Comparison of ENCODE assay signal across 1 cellular context in the genomic region with DNA sequence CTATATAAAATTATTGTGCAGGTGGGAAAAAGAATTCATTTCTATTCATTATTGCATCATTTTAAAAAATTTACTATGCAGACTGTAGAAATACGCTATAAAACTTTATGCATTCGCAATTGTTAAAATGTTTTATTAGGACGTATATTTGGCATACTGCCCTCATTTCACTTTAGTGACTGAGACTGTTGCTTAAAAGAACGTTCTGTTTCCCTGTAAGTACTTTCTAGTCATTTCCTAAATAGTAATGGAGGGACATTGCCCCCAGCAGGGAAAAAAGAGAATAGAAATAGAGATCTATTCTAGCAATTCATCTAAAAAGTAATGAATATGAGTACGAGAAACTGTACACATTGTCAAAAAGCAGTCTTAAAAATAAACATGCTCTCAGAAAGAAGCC.
TF ChIP-seq lines count a peak whose summit lies in the region.

No MANE protein-coding gene starts in this region.

TF ChIP-seq in HCT116, 20 proteins besides CTCF, POLR2A, EP300 and RAD21 (continued from another document):
- no peak for TF ChIP-seq TCF7L2 (IDR thresholded peaks at IDR 0.05; ENCODE audit: borderline replicate concordance, extremely low read depth, insufficient read depth, insufficient read length)
- no peak for TF ChIP-seq ZFX (IDR thresholded peaks at IDR 0.05)
- no peak for TF ChIP-seq EZH2 (IDR thresholded peaks at IDR 0.05)
- no peak for TF ChIP-seq YY1 (IDR thresholded peaks at IDR 0.05; ENCODE audit: extremely low read depth, insufficient replicate concordance, low read depth, low read length)
- TF ChIP-seq CBX3 (IDR thresholded peaks at IDR 0.05; ENCODE audit: low read depth): no peak
- TF ChIP-seq POLR2AphosphoS5 (IDR thresholded peaks at IDR 0.05; ENCODE audit: low read depth, low read length): no peak
- no peak for TF ChIP-seq EGR1 (IDR thresholded peaks at IDR 0.05; ENCODE audit: low read depth)
- no peak for TF ChIP-seq JUND (IDR thresholded peaks at IDR 0.05)
- TF ChIP-seq, protein P1, sequence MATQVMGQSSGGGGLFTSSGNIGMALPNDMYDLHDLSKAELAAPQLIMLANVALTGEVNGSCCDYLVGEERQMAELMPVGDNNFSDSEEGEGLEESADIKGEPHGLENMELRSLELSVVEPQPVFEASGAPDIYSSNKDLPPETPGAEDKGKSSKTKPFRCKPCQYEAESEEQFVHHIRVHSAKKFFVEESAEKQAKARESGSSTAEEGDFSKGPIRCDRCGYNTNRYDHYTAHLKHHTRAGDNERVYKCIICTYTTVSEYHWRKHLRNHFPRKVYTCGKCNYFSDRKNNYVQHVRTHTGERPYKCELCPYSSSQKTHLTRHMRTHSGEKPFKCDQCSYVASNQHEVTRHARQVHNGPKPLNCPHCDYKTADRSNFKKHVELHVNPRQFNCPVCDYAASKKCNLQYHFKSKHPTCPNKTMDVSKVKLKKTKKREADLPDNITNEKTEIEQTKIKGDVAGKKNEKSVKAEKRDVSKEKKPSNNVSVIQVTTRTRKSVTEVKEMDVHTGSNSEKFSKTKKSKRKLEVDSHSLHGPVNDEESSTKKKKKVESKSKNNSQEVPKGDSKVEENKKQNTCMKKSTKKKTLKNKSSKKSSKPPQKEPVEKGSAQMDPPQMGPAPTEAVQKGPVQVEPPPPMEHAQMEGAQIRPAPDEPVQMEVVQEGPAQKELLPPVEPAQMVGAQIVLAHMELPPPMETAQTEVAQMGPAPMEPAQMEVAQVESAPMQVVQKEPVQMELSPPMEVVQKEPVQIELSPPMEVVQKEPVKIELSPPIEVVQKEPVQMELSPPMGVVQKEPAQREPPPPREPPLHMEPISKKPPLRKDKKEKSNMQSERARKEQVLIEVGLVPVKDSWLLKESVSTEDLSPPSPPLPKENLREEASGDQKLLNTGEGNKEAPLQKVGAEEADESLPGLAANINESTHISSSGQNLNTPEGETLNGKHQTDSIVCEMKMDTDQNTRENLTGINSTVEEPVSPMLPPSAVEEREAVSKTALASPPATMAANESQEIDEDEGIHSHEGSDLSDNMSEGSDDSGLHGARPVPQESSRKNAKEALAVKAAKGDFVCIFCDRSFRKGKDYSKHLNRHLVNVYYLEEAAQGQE (IDR thresholded peaks at IDR 0.05; ENCODE audit: low read depth): no peak
- TF ChIP-seq SIN3A (IDR thresholded peaks at IDR 0.05; ENCODE audit: low read depth): no peak
- TF ChIP-seq SP1 (IDR thresholded peaks at IDR 0.05; ENCODE audit: low read depth): no peak
